In the genomic region with DNA sequence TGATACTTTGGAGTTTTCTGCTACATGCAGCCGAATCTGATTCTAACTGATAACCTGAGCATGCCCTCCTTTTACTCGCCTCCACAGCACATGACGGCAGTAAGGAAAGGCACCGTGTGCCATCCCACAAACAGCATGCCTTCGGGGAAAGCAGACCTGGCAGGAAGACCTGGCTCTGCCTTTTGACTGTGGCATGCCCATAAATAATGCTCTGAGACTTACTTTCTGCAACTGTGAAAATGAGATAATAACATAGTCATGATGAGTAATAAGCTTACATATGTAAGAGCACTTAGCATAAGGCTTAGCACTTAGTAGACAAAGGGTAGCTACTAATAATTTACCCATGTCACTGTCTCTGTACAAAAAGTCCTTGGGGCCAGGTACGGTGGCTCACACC, we compare ENCODE assay signal across 26 cellular contexts. TPM values are rescaled to one million over a fixed set of nuclear protein-coding genes. Genes with fewer than 3 reads are reported as not detected.
A peak's percentile ranks its signal among the peaks of the same experiment; 100 is the strongest.
DNase-seq lines count a peak whose midpoint lies in the region; ATAC-seq and TF ChIP-seq lines count a peak whose summit lies in the region.
"Had no signal": no experiment of that assay in that cellular context is flagged by ENCODE, and none has a peak within 500 bp of the region (broad histone marks: within the 10 kb centered on the region; RNA-seq: fewer than 3 reads in every experiment).

No MANE protein-coding gene starts in this region.

- H3K27me3 Mint-ChIP-seq in HFFc6 (ENCODE audit: insufficient read depth) = no peaks in the 10 kb centered on the region
- H3K27me3 Mint-ChIP-seq in endothelial cell (ENCODE audit: unreplicated experiment) = peaks cover 1% of the 10 kb centered on the region
- H3K27me3 Mint-ChIP-seq in activated CD4-positive, alpha-beta memory T cell treated with anti-CD3 and anti-CD28 coated beads, Interleukin-2, amount 10 ng/mL, durations not matched to agents 7 days and 5 days = no peaks in the 10 kb centered on the region
- H3K27me3 Mint-ChIP-seq: activated naive CD8-positive, alpha-beta T cell; T-helper 17 cell had no signal

- H3K36me3 Mint-ChIP-seq in HFFc6 (ENCODE audit: low read depth) (no peaks in the 10 kb centered on the region), endothelial cell (ENCODE audit: low read depth, unreplicated experiment) (peaks cover 4% of the 10 kb centered on the region)
- peaks cover 31% of the 10 kb centered on the region for H3K36me3 Mint-ChIP-seq in activated CD4-positive, alpha-beta memory T cell treated with anti-CD3 and anti-CD28 coated beads, Interleukin-2, amount 10 ng/mL, durations not matched to agents 7 days and 5 days (ENCODE audit: low read depth)

- peaks cover 6% of the 10 kb centered on the region for H3K4me1 ChIP-seq in osteoblast (ENCODE audit: insufficient read depth, low read length)
- H3K4me1 ChIP-seq: BE2C, colonic mucosa, gastroesophageal sphincter had no signal

- ATAC-seq in stimulated activated naive CD8-positive, alpha-beta T cell treated with anti-CD3 and anti-CD28 coated beads, Interleukin-15, Interleukin-2, amounts not matched to agents 100 U/mL and 50 U/mL, for 24 hours = no peak
- ATAC-seq in HG03045 (IDR thresholded peaks at IDR 0.05; ENCODE audit: unreplicated experiment) = no peak
- ATAC-seq: gastroesophageal sphincter, left colon, T-helper 17 cell, WTC11 had no signal

- no peak overlapping the region for H3K4me3 ChIP-seq in osteoblast (ENCODE audit: insufficient read depth, low read length)
- H3K4me3 ChIP-seq: colonic mucosa, gastroesophageal sphincter, prostate gland had no signal

- TF ChIP-seq CTCF in HFFc6 (IDR thresholded peaks at IDR 0.05) = no peak
- TF ChIP-seq CTCF in endothelial cell (IDR thresholded peaks at IDR 0.05; ENCODE audit: unreplicated experiment) = no peak
- no peak for TF ChIP-seq CTCF in osteoblast (IDR thresholded peaks at IDR 0.05; ENCODE audit: extremely low read depth, low read depth, low read length)

- H2AFZ ChIP-seq in osteoblast (ENCODE audit: low read length) = no peak overlapping the region

- H3K9me3 Mint-ChIP-seq in HFFc6 (no peaks in the 10 kb centered on the region), endothelial cell (ENCODE audit: unreplicated experiment) (no peaks in the 10 kb centered on the region)
- no peaks in the 10 kb centered on the region for H3K9me3 Mint-ChIP-seq in activated CD4-positive, alpha-beta memory T cell treated with anti-CD3 and anti-CD28 coated beads, Interleukin-2, amount 10 ng/mL, durations not matched to agents 7 days and 5 days
- H3K9me3 Mint-ChIP-seq: nephron progenitor cell, WTC11 had no signal

- POLR2A ChIA-PET in activated CD4-positive, alpha-beta memory T cell treated with anti-CD3 and anti-CD28 coated beads, Interleukin-2, amount 10 ng/mL, durations not matched to agents 7 days and 5 days (lab: Charles Lee) = no interaction called here

- peaks cover 35% of the 10 kb centered on the region for H3K4me1 Mint-ChIP-seq in HFFc6 (ENCODE audit: low read depth)
- H3K4me1 Mint-ChIP-seq in endothelial cell (ENCODE audit: unreplicated experiment) = no peaks in the 10 kb centered on the region
- no peaks in the 10 kb centered on the region for H3K4me1 Mint-ChIP-seq in activated CD4-positive, alpha-beta memory T cell treated with anti-CD3 and anti-CD28 coated beads, Interleukin-2, amount 10 ng/mL, durations not matched to agents 7 days and 5 days
- H3K4me1 Mint-ChIP-seq: brain, nephron progenitor cell, WTC11 had no signal

- no peak overlapping the region for H3K27ac ChIP-seq in osteoblast (ENCODE audit: low read depth, low read length)
- H3K27ac ChIP-seq: colonic mucosa, gastroesophageal sphincter had no signal

- H3K4me2 ChIP-seq in osteoblast (ENCODE audit: insufficient read depth, low read length) = no peak overlapping the region

- peak; percentile 72 for DNase-seq in HFFc6
- DNase-seq in RKO (ENCODE audit: low spot score) = peak; percentile 77
- no peak for DNase-seq in endothelial cell (ENCODE audit: low spot score)
- peak; percentile 9 for DNase-seq in osteoblast (ENCODE audit: insufficient read length, low spot score, missing footprints)
- no peak for DNase-seq in stimulated activated naive CD8-positive, alpha-beta T cell treated with anti-CD3 and anti-CD28 coated beads, Interleukin-15, Interleukin-2, amounts not matched to agents 100 U/mL and 50 U/mL, for 24 hours
- DNase-seq in anterior cingulate cortex (lab: John Stamatoyannopoulos, UW) = no peak
- no peak for DNase-seq in activated CD4-positive, alpha-beta memory T cell treated with anti-CD3 and anti-CD28 coated beads, Interleukin-2, amount 10 ng/mL, durations not matched to agents 7 days and 5 days
- DNase-seq: activated CD8-positive, alpha-beta memory T cell treated with anti-CD3 and anti-CD28 coated beads for 24 hours; BE2C; Caco-2; colonic mucosa; left colon; midbrain; MV-4-11; NCI-H1930; NCI-H510A treated with DMSO at 0.1 percent for 48 hours; nephron progenitor cell; SHP77 treated with DMSO at 0.1 percent for 48 hours; stimulated activated CD4-positive, alpha-beta T cell treated with anti-CD3 and anti-CD28 coated beads, Interleukin-2, amount 100 ng/mL, for 48 hours; T-helper 17 cell had no signal

- H3K79me2 ChIP-seq in osteoblast (ENCODE audit: insufficient read depth, low read length) = no peaks in the 10 kb centered on the region

- no peaks in the 10 kb centered on the region for H3K36me3 ChIP-seq in osteoblast (ENCODE audit: insufficient read depth, low read length)
- H3K36me3 ChIP-seq: BE2C, colonic mucosa, prostate gland had no signal

- H3K27me3 ChIP-seq in osteoblast (ENCODE audit: insufficient read depth, low read length) = no peaks in the 10 kb centered on the region
- H3K27me3 ChIP-seq: BE2C, colonic mucosa, gastroesophageal sphincter had no signal

- H3K27ac Mint-ChIP-seq in HFFc6 (peak overlapping the region; percentile 74), endothelial cell (ENCODE audit: unreplicated experiment) (no peak overlapping the region)
- no peak overlapping the region for H3K27ac Mint-ChIP-seq in activated CD4-positive, alpha-beta memory T cell treated with anti-CD3 and anti-CD28 coated beads, Interleukin-2, amount 10 ng/mL, durations not matched to agents 7 days and 5 days
- H3K27ac Mint-ChIP-seq: activated naive CD8-positive, alpha-beta T cell; brain; nephron progenitor cell; T-helper 17 cell; WTC11 had no signal

- no peaks in the 10 kb centered on the region for H4K20me1 ChIP-seq in osteoblast (ENCODE audit: insufficient read depth, low read length)

- CTCF ChIA-PET in activated CD4-positive, alpha-beta memory T cell treated with anti-CD3 and anti-CD28 coated beads, Interleukin-2, amount 10 ng/mL, durations not matched to agents 7 days and 5 days (lab: Charles Lee) = interaction anchor here (1.0 to 1.6 kb wide), 3 partner anchors 9 to 13 kb away, joined by 3 to 4 read pairs (median 3); no protein-coding TSS in a partner anchor

- H3K4me3 Mint-ChIP-seq in HFFc6 (peak overlapping the region; percentile 40; the same call in 1 of the 2 replicates), endothelial cell (ENCODE audit: unreplicated experiment) (peak overlapping the region; percentile 12)
- H3K4me3 Mint-ChIP-seq in activated CD4-positive, alpha-beta memory T cell treated with anti-CD3 and anti-CD28 coated beads, Interleukin-2, amount 10 ng/mL, durations not matched to agents 7 days and 5 days = no peak overlapping the region
- H3K4me3 Mint-ChIP-seq: activated naive CD8-positive, alpha-beta T cell; brain; nephron progenitor cell; T-helper 17 cell; WTC11 had no signal

- no peaks in the 10 kb centered on the region for H3K9me3 ChIP-seq in osteoblast (ENCODE audit: low read depth, low read length)
- H3K9me3 ChIP-seq: BE2C, Caco-2, colonic mucosa, gastroesophageal sphincter, prostate gland had no signal

RNA-seq across cellular contexts. Expression of a gene that starts 32.9 kb away (rescaled TPM):
- 10 to 100 TPM; 18.5 to 23.0 (median 21.1) TPM for total RNA-seq in HFFc6 (2021; fragmentation: NEBNext Ultra II Directional; extraction: Animal tissue kit (Norgen Biotek cat#: 25700))
- total RNA-seq in endothelial cell (ENCODE audit: unreplicated experiment) (16.2 TPM), osteoblast (15.6 and 17.0 TPM in 2 replicates)
- 10 to 100 TPM; 20.2 to 22.6 TPM for total RNA-seq in activated CD4-positive, alpha-beta memory T cell treated with anti-CD3 and anti-CD28 coated beads, Interleukin-2, amount 10 ng/mL, durations not matched to agents 7 days and 5 days

Comparison
In these comparisons a context has a peak if more than half of its experiments do, and no peak if none do; other contexts are left out.
1. DNase-seq: peak in HFFc6 (single experiment), RKO (single experiment) and osteoblast (single experiment); none in endothelial cell (single experiment), stimulated activated naive CD8-positive, alpha-beta T cell treated with anti-CD3 and anti-CD28 coated beads, Interleukin-15, Interleukin-2, amounts not matched to agents 100 U/mL and 50 U/mL, for 24 hours (single experiment), anterior cingulate cortex (0 of 58) and activated CD4-positive, alpha-beta memory T cell treated with anti-CD3 and anti-CD28 coated beads, Interleukin-2, amount 10 ng/mL, durations not matched to agents 7 days and 5 days (single experiment).